24 cellular contexts compared by ENCODE assay signal in the genomic region with DNA sequence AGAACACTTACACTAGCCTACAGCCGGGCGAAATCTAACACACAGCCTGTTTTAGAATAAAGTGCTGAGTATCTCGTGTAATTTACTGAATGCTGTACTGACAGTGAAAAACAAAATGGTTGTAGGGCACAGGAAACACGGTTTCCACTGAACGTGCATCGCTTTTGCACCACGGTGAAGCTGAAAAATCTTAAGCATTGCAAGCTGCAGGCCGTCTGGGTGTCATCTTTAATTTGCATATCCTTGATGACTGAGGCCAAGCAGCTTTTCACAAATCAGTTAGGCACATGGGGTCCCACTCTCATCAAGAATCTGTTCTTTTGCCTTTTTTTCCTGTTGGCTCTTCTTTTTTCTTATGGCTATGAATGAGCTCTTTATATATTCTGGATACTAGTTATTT.
"Had no signal": no experiment of that assay in that cellular context is flagged by ENCODE, and none has a peak within 500 bp of the region (broad histone marks: within the 10 kb centered on the region; RNA-seq: fewer than 3 reads in every experiment).

No MANE protein-coding gene starts in this region.

- DNase-seq: activated CD4-positive, alpha-beta T cell treated with anti-CD3 and anti-CD28 coated beads for 48 hours; activated CD4-positive, alpha-beta T cell treated with anti-CD3 and anti-CD28 coated beads, Interleukin-2, amount 50 U/mL, for 4 hours; activated CD4-positive, CD25-positive, alpha-beta regulatory T cell treated with anti-CD3 and anti-CD28 coated beads, Interleukin-2, amount 50 U/mL, for 72 hours; activated CD8-positive, alpha-beta memory T cell treated with anti-CD3 and anti-CD28 coated beads, Interleukin-2, amount 50 U/mL, for 48 hours; activated CD8-positive, alpha-beta T cell treated with anti-CD3 and anti-CD28 coated beads, Interleukin-2, amount 10 ng/mL, durations not matched to agents 7 days and 5 days; activated effector memory CD4-positive, alpha-beta T cell treated with anti-CD3 and anti-CD28 coated beads, Interleukin-2, amount 50 U/mL, for 16 hours; activated naive CD4-positive, alpha-beta T cell treated with Interleukin-2 at 50 U/mL for 16 hours; activated naive CD8-positive, alpha-beta T cell treated with anti-CD3 and anti-CD28 coated beads, Interleukin-2, amount 50 U/mL, for 24 hours; activated T-cell treated with anti-CD3 and anti-CD28 coated beads, Interleukin-2, amount 50 U/mL, for 1 hour; amniotic stem cell; body of pancreas; MM.1S; NCI-H1105 treated with DMSO at 0.1 percent for 48 hours; NCI-H1436 treated with DMSO at 0.1 percent for 48 hours; NCI-H187; NCI-H2081; NCI-H524; Peyer's patch; Right ventricle myocardium superior; SW 1271 had no signal

- H3K9me3 ChIP-seq: body of pancreas, Peyer's patch, SJSA1 had no signal

- H3K27ac Mint-ChIP-seq: activated CD8-positive, alpha-beta T cell treated with anti-CD3 and anti-CD28 coated beads, Interleukin-2, amount 10 ng/mL, durations not matched to agents 7 days and 5 days; activated naive CD8-positive, alpha-beta T cell treated with anti-CD3 and anti-CD28 coated beads, Interleukin-2, amount 50 U/mL, for 24 hours had no signal

- H3K27ac ChIP-seq: ascending aorta, body of pancreas, Peyer's patch, SJSA1 had no signal

- H3K4me1 ChIP-seq: ascending aorta, body of pancreas, Peyer's patch, SJSA1 had no signal

- H3K4me3 ChIP-seq: ascending aorta, body of pancreas, Peyer's patch, SJSA1 had no signal

- ATAC-seq: activated CD8-positive, alpha-beta T cell treated with anti-CD3 and anti-CD28 coated beads, Interleukin-2, amount 10 ng/mL, durations not matched to agents 7 days and 5 days; activated naive CD8-positive, alpha-beta T cell treated with anti-CD3 and anti-CD28 coated beads, Interleukin-2, amount 50 U/mL, for 24 hours; body of pancreas; WTC11 had no signal

- H3K36me3 ChIP-seq: SJSA1 had no signal

- H3K27me3 Mint-ChIP-seq: activated naive CD8-positive, alpha-beta T cell treated with anti-CD3 and anti-CD28 coated beads, Interleukin-2, amount 50 U/mL, for 24 hours; central memory CD8-positive, alpha-beta T cell had no signal

- H3K4me3 Mint-ChIP-seq: activated CD8-positive, alpha-beta T cell treated with anti-CD3 and anti-CD28 coated beads, Interleukin-2, amount 10 ng/mL, durations not matched to agents 7 days and 5 days; activated naive CD8-positive, alpha-beta T cell treated with anti-CD3 and anti-CD28 coated beads, Interleukin-2, amount 50 U/mL, for 24 hours; central memory CD8-positive, alpha-beta T cell; WTC11 had no signal
